12 cellular contexts compared by ENCODE assay signal in genomic region chr9:79694676-79695400, GRCh38.
DNase-seq lines count a peak whose midpoint lies in the region; ATAC-seq and TF ChIP-seq lines count a peak whose summit lies in the region.
"Had no signal": no experiment of that assay in that cellular context is flagged by ENCODE, and none has a peak within 500 bp of the region (broad histone marks: within the 10 kb centered on the region; RNA-seq: fewer than 3 reads in every experiment).

No MANE protein-coding gene starts in this region.

- H3K4me3 ChIP-seq in GM23338 (0 out of 2 replicates have a peak overlapping the region, but pooled peaks have one; percentile 10), skeletal muscle cell (ENCODE audit: low read depth, low read length) (no peak overlapping the region), psoas muscle (no peak overlapping the region), mucosa of descending colon (no peak overlapping the region)

- H2AFZ ChIP-seq in GM23338: no peak overlapping the region

- peak; percentile 82 for ATAC-seq in GM23338
- ATAC-seq in psoas muscle: no peak
- no peak for ATAC-seq in mucosa of descending colon

- H3K4me1 ChIP-seq in GM23338 (ENCODE audit: insufficient read depth) (peaks cover 62% of the 10 kb centered on the region), psoas muscle (peaks cover 25% of the 10 kb centered on the region), mucosa of descending colon (ENCODE audit: low read depth) (no peaks in the 10 kb centered on the region)

- 61 to 86% (median 73%) methylated on average over 1 of the region's 1 CpG for WGBS in psoas muscle, 3 donors

- peak; percentile 77 for DNase-seq in GM23338 (ENCODE audit: low spot score)
- DNase-seq in hepatic stellate cell (ENCODE audit: low spot score): peak; percentile 72
- peak; percentile 88 for DNase-seq in skeletal muscle cell (ENCODE audit: low read depth)
- no peak for DNase-seq in psoas muscle
- DNase-seq in effector CD4-positive, alpha-beta T cell: no peak
- no peak for DNase-seq in mucosa of descending colon
- DNase-seq: activated CD4-positive, alpha-beta T cell treated with anti-CD3 and anti-CD28 coated beads, Interleukin-2, amount 10 ng/mL, durations not matched to agents 7 days and 5 days; anterior cingulate cortex; naive thymus-derived CD4-positive, alpha-beta T cell; Right ventricle myocardium superior; stimulated activated CD4-positive, alpha-beta T cell treated with anti-CD3 and anti-CD28 coated beads, Interleukin-4, amount 100 ng/mL, for 1 hour had no signal

- H3K4me2 ChIP-seq in GM23338: peak overlapping the region; percentile 42

- H3K27ac ChIP-seq in GM23338 (ENCODE audit: low read depth) (peak overlapping the region; percentile 63; the same call in 1 of the 2 replicates), VCaP (peak overlapping the region; percentile 31), psoas muscle (no peak overlapping the region)

- H3K27me3 ChIP-seq in GM23338 (ENCODE audit: insufficient read depth) (no peaks in the 10 kb centered on the region), psoas muscle (ENCODE audit: insufficient read depth in 3 of 3, low read length in 2 of 3) (no peaks in the 10 kb centered on the region)

- peaks cover 20% of the 10 kb centered on the region for H3K79me2 ChIP-seq in GM23338 (replicated peaks; ENCODE audit: insufficient read depth)

- no peaks in the 10 kb centered on the region for H3K9me3 ChIP-seq in psoas muscle
- no peaks in the 10 kb centered on the region for H3K9me3 ChIP-seq in mucosa of descending colon

- intact Hi-C loops in psoas muscle (cut with DNase I) (loop anchor here in 1 of 2 donors (5.0 to 10.0 kb wide), 2 partner anchors 83 to 120 kb away; partner anchors contain the start of gene TLE4), mucosa of descending colon (cut with DNase I, micrococcal nuclease) (loop anchor here in 1 of 2 donors (10.0 kb wide), 1 partner anchor 110 kb away; no protein-coding TSS in a partner anchor)

- no peaks in the 10 kb centered on the region; the same call in none of the 2 replicates for H4K20me1 ChIP-seq in GM23338 (replicated peaks; ENCODE audit: insufficient read depth)

- H3K36me3 Mint-ChIP-seq in GM23338 (ENCODE audit: low read depth): no peaks in the 10 kb centered on the region

- no peaks in the 10 kb centered on the region for H3K36me3 ChIP-seq in GM23338 (ENCODE audit: insufficient read depth)
- H3K36me3 ChIP-seq in psoas muscle (ENCODE audit: insufficient read depth in 1 of 2, low read depth in 1 of 2): no peaks in the 10 kb centered on the region
- no peaks in the 10 kb centered on the region for H3K36me3 ChIP-seq in mucosa of descending colon (ENCODE audit: low read depth)

- no peak for TF ChIP-seq CTCF in GM23338 (conservative IDR thresholded peaks at IDR 0.05; ENCODE audit: low read depth in 2 of 2)
- TF ChIP-seq CTCF in VCaP (conservative IDR thresholded peaks at IDR 0.05): no peak
- no peak for TF ChIP-seq CTCF in psoas muscle (IDR thresholded peaks at IDR 0.05)
- TF ChIP-seq CTCF in mucosa of descending colon (IDR thresholded peaks at IDR 0.05): no peak

- H3K27ac Mint-ChIP-seq in GM23338: peak overlapping the region; percentile 93

- H3K27me3 Mint-ChIP-seq in GM23338 (ENCODE audit: insufficient read depth, low read depth, poor library complexity): peaks cover 4% of the 10 kb centered on the region
- H3K27me3 Mint-ChIP-seq: activated CD4-positive, alpha-beta T cell treated with anti-CD3 and anti-CD28 coated beads, Interleukin-2, amount 10 ng/mL, durations not matched to agents 7 days and 5 days; naive thymus-derived CD4-positive, alpha-beta T cell had no signal

- peak overlapping the region; percentile 46 for H3K4me3 Mint-ChIP-seq in GM23338

- H3K9me3 Mint-ChIP-seq in GM23338: no peaks in the 10 kb centered on the region
- H3K9me3 Mint-ChIP-seq: activated CD4-positive, alpha-beta T cell treated with anti-CD3 and anti-CD28 coated beads, Interleukin-2, amount 10 ng/mL, durations not matched to agents 7 days and 5 days; naive thymus-derived CD4-positive, alpha-beta T cell had no signal

- H3F3A ChIP-seq in GM23338 (replicated peaks; ENCODE audit: low read depth): no peaks in the 10 kb centered on the region

- no peaks in the 10 kb centered on the region for H3K9me2 ChIP-seq in GM23338 (ENCODE audit: insufficient read depth)

- H3K4me1 Mint-ChIP-seq in GM23338: peaks cover 73% of the 10 kb centered on the region

TF ChIP-seq in GM23338, 12 proteins besides CTCF, POLR2A, EP300 and RAD21:
- TF ChIP-seq CREB1 (CRISPR knock-in tag; IDR thresholded peaks at IDR 0.05; ENCODE audit: low read depth) (0 out of 2 replicates have a peak, but pooled peaks have one; percentile 23), NANOG (IDR thresholded peaks at IDR 0.05; ENCODE audit: borderline replicate concordance) (no peak)
TF ChIP-seq in GM23338: peak in this region for 1.

Comparison
In these comparisons a context has a peak if more than half of its experiments do, and no peak if none do; other contexts are left out.
1. DNase-seq: peak in GM23338 (single experiment), hepatic stellate cell (single experiment) and skeletal muscle cell (single experiment); none in psoas muscle (0 of 2), effector CD4-positive, alpha-beta T cell (single experiment) and mucosa of descending colon (0 of 3).